Comparison of ENCODE assay signal across 1 cellular context in genomic region chr3:44761347-44762169, GRCh38.
A peak's percentile ranks its signal among the peaks of the same experiment; 100 is the strongest.
TF ChIP-seq lines count a peak whose summit lies in the region.

KIAA1143 (minus strand) TSS chr3:44761619; CDS start chr3:44761602, 17 bp downstream.
A gene with protein sequence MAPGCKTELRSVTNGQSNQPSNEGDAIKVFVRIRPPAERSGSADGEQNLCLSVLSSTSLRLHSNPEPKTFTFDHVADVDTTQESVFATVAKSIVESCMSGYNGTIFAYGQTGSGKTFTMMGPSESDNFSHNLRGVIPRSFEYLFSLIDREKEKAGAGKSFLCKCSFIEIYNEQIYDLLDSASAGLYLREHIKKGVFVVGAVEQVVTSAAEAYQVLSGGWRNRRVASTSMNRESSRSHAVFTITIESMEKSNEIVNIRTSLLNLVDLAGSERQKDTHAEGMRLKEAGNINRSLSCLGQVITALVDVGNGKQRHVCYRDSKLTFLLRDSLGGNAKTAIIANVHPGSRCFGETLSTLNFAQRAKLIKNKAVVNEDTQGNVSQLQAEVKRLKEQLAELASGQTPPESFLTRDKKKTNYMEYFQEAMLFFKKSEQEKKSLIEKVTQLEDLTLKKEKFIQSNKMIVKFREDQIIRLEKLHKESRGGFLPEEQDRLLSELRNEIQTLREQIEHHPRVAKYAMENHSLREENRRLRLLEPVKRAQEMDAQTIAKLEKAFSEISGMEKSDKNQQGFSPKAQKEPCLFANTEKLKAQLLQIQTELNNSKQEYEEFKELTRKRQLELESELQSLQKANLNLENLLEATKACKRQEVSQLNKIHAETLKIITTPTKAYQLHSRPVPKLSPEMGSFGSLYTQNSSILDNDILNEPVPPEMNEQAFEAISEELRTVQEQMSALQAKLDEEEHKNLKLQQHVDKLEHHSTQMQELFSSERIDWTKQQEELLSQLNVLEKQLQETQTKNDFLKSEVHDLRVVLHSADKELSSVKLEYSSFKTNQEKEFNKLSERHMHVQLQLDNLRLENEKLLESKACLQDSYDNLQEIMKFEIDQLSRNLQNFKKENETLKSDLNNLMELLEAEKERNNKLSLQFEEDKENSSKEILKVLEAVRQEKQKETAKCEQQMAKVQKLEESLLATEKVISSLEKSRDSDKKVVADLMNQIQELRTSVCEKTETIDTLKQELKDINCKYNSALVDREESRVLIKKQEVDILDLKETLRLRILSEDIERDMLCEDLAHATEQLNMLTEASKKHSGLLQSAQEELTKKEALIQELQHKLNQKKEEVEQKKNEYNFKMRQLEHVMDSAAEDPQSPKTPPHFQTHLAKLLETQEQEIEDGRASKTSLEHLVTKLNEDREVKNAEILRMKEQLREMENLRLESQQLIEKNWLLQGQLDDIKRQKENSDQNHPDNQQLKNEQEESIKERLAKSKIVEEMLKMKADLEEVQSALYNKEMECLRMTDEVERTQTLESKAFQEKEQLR (N-terminal part only) (plus strand): TSS chr3:44761794. CDS start chr3:44761866, 72 bp downstream.

TF ChIP-seq in SK-N-SH, 30 proteins besides CTCF, POLR2A, EP300 and RAD21 (continued from another document):
- TF ChIP-seq, protein P1, sequence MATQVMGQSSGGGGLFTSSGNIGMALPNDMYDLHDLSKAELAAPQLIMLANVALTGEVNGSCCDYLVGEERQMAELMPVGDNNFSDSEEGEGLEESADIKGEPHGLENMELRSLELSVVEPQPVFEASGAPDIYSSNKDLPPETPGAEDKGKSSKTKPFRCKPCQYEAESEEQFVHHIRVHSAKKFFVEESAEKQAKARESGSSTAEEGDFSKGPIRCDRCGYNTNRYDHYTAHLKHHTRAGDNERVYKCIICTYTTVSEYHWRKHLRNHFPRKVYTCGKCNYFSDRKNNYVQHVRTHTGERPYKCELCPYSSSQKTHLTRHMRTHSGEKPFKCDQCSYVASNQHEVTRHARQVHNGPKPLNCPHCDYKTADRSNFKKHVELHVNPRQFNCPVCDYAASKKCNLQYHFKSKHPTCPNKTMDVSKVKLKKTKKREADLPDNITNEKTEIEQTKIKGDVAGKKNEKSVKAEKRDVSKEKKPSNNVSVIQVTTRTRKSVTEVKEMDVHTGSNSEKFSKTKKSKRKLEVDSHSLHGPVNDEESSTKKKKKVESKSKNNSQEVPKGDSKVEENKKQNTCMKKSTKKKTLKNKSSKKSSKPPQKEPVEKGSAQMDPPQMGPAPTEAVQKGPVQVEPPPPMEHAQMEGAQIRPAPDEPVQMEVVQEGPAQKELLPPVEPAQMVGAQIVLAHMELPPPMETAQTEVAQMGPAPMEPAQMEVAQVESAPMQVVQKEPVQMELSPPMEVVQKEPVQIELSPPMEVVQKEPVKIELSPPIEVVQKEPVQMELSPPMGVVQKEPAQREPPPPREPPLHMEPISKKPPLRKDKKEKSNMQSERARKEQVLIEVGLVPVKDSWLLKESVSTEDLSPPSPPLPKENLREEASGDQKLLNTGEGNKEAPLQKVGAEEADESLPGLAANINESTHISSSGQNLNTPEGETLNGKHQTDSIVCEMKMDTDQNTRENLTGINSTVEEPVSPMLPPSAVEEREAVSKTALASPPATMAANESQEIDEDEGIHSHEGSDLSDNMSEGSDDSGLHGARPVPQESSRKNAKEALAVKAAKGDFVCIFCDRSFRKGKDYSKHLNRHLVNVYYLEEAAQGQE (IDR thresholded peaks at IDR 0.05; ENCODE audit: low read depth, low read length) = no peak; the same call in 1 of the 2 replicates
- TF ChIP-seq POLR2AphosphoS5 (IDR thresholded peaks at IDR 0.05; ENCODE audit: low read depth, low read length) = peak; percentile 78; the same call in 1 of the 2 replicates
- peak; percentile 13; the same call in 1 of the 2 replicates for TF ChIP-seq FOXJ3 (CRISPR knock-in tag; IDR thresholded peaks at IDR 0.05)
- no peak; the same call in 1 of the 2 replicates for TF ChIP-seq PBX3 (IDR thresholded peaks at IDR 0.05)
- TF ChIP-seq YY1 (IDR thresholded peaks at IDR 0.05; ENCODE audit: low read depth) = peak; percentile 100
- no peak for TF ChIP-seq USF2 (IDR thresholded peaks at IDR 0.05; ENCODE audit: borderline replicate concordance, low read depth, low read length)
- TF ChIP-seq TCF12 (IDR thresholded peaks at IDR 0.05) = peak; percentile 12; the same call in 1 of the 2 replicates
- no peak for TF ChIP-seq GATA2 (CRISPR knock-in tag; IDR thresholded peaks at IDR 0.05)
- peak; percentile 26; the same call in 1 of the 2 replicates for TF ChIP-seq RXRA (IDR thresholded peaks at IDR 0.05; ENCODE audit: borderline replicate concordance, low read depth)
- no peak for TF ChIP-seq USF1 (IDR thresholded peaks at IDR 0.05; ENCODE audit: borderline replicate concordance, low read depth)
- peak; percentile 91 for TF ChIP-seq FOXM1 (IDR thresholded peaks at IDR 0.05; ENCODE audit: low read depth)
- 0 out of 2 replicates have a peak, but pooled peaks have one; percentile 1 for TF ChIP-seq SMC3 (IDR thresholded peaks at IDR 0.05; ENCODE audit: low read depth, low read length)
- TF ChIP-seq ELF1 (IDR thresholded peaks at IDR 0.05) = peak; percentile 73
- TF ChIP-seq MXI1 (IDR thresholded peaks at IDR 0.05; ENCODE audit: low read depth, low read length) = peak; percentile 97
- TF ChIP-seq TEAD4 (IDR thresholded peaks at IDR 0.05; ENCODE audit: borderline replicate concordance, insufficient read depth) = peak; percentile 56
TF ChIP-seq in SK-N-SH: peak in this region for 19.
